17 cellular contexts compared by ENCODE assay signal in genomic region chr20:15900443-15900842, GRCh38.
DNase-seq lines count a peak whose midpoint lies in the region; TF ChIP-seq lines count a peak whose summit lies in the region.
"Had no signal": no experiment of that assay in that cellular context is flagged by ENCODE, and none has a peak within 500 bp of the region (broad histone marks: within the 10 kb centered on the region; RNA-seq: fewer than 3 reads in every experiment).

No MANE protein-coding gene starts in this region.

- in situ Hi-C loops in brain microvascular endothelial cell (cut with HindIII; ENCODE audit: low pct_ligation_motif_present, low sequenced_read_pairs), result no loop called here

- no peak overlapping the region for H3K4me3 Mint-ChIP-seq in MCF 10A (ENCODE audit: unreplicated experiment)
- H3K4me3 Mint-ChIP-seq: H9 had no signal

- H3K27ac ChIP-seq in breast epithelium, result no peak overlapping the region
- H3K27ac ChIP-seq in brain microvascular endothelial cell, result no peak overlapping the region
- H3K27ac ChIP-seq: KMS-11, SJCRH30 had no signal

- no peak for TF ChIP-seq POLR2A in breast epithelium (IDR thresholded peaks at IDR 0.05)

- POLR2A ChIA-PET in MCF 10A (lab: Yijun Ruan, JAX), result interaction anchor here (1.1 kb wide), 1 partner anchor 15 kb away, joined by 3 read pairs; no protein-coding TSS in a partner anchor

- BruUV-seq in MCF 10A (replicated peaks; lab: Mats Ljungman, UMichigan), result no TSS peak

- H3K9me3 ChIP-seq in breast epithelium, result no peaks in the 10 kb centered on the region
- H3K9me3 ChIP-seq: SJCRH30 had no signal

- no peaks in the 10 kb centered on the region for H3K9me3 Mint-ChIP-seq in MCF 10A (ENCODE audit: unreplicated experiment)
- H3K9me3 Mint-ChIP-seq: H9 had no signal

- no peaks in the 10 kb centered on the region for H3K27me3 Mint-ChIP-seq in MCF 10A (ENCODE audit: insufficient read depth, unreplicated experiment)

- DNase-seq in MCF 10A (ENCODE audit: unreplicated experiment) (peak; percentile 14), breast epithelium (ENCODE audit: low spot score in 2 of 2) (no peak), brain microvascular endothelial cell (peak; percentile 40), kidney tubule cell (ENCODE audit: low spot score) (peak; percentile 8), NAMALWA (ENCODE audit: low spot score) (no peak), NCI-H510A treated with DMSO at 0.1 percent for 48 hours (lab: John Stamatoyannopoulos, UW) (no peak), OCI-M1 (lab: John Stamatoyannopoulos, UW) (no peak), dermis blood vessel endothelial cell (no peak)
- DNase-seq: 8988T, DMS79 treated with DMSO at 0.1 percent for 48 hours, H9, NCI-H1105, NCI-H1694, NCI-H524, NCI-H82, SJCRH30 had no signal

- no peaks in the 10 kb centered on the region for H3K4me1 Mint-ChIP-seq in MCF 10A (ENCODE audit: insufficient read depth, unreplicated experiment)

- intact Hi-C loops in MCF 10A (cut with micrococcal nuclease) (no loop called here), breast epithelium (cut with DNase I; ENCODE audit: low total_unique reads) (loop anchor here (5.0 kb wide), 1 partner anchor 1793 kb away; no protein-coding TSS in a partner anchor)

- no peaks in the 10 kb centered on the region for H3K27me3 ChIP-seq in breast epithelium
- no peaks in the 10 kb centered on the region for H3K27me3 ChIP-seq in brain microvascular endothelial cell (replicated peaks)

- TF ChIP-seq CTCF in MCF 10A (IDR thresholded peaks at IDR 0.05; ENCODE audit: unreplicated experiment), result no peak
- TF ChIP-seq CTCF in breast epithelium (IDR thresholded peaks at IDR 0.05), result no peak
- no peak for TF ChIP-seq CTCF in brain microvascular endothelial cell (IDR thresholded peaks at IDR 0.05; ENCODE audit: low read depth, low read length, missing control alignments)

- CTCF ChIA-PET in MCF 10A (lab: Yijun Ruan, JAX), result interaction anchor here (0.6 to 1.0 kb wide), 3 partner anchors 861 to 1040 kb away, joined by 3 to 5 read pairs (median 3); no protein-coding TSS in a partner anchor

- H3K4me3 ChIP-seq in breast epithelium (no peak overlapping the region), brain microvascular endothelial cell (ENCODE audit: low read depth, low read length) (no peak overlapping the region)
- H3K4me3 ChIP-seq: SJCRH30 had no signal

- H3K36me3 ChIP-seq in breast epithelium (no peaks in the 10 kb centered on the region), brain microvascular endothelial cell (replicated peaks) (no peaks in the 10 kb centered on the region)
- H3K36me3 ChIP-seq: SJCRH30 had no signal

- no peaks in the 10 kb centered on the region for H3K36me3 Mint-ChIP-seq in MCF 10A (ENCODE audit: insufficient read depth, unreplicated experiment)

- H3K4me1 ChIP-seq in breast epithelium, result no peaks in the 10 kb centered on the region
- H3K4me1 ChIP-seq: SJCRH30 had no signal

- H3K27ac Mint-ChIP-seq in MCF 10A (ENCODE audit: low read depth, unreplicated experiment), result no peak overlapping the region
- H3K27ac Mint-ChIP-seq: H9 had no signal

Comparison
In these comparisons a context has a peak if more than half of its experiments do, and no peak if none do; other contexts are left out.
1. DNase-seq: peak in MCF 10A (single experiment), brain microvascular endothelial cell (single experiment) and kidney tubule cell (single experiment); none in breast epithelium (0 of 2), NAMALWA (single experiment), NCI-H510A treated with DMSO at 0.1 percent for 48 hours (single experiment), OCI-M1 (single experiment) and dermis blood vessel endothelial cell (single experiment).